1 cellular context compared by ENCODE assay signal in the genomic region with DNA sequence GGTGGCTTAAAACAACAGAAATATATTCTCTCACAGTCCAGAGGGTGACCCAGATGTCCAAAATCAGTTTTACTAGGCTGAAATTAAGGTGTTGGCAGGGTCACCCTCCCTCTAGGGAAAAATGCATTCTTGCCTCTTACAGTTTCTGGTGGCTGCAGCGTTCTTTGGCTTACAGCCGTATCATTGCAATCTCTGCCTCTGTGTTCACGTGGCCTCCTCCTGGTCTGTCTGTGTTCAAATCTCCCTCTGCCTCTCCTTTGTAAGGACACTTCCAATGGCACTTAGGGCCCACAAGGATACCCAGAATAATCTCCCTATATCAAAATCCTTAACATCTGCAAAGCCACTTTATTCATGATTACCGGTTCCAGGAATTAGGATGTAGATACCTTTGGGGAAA.
TF ChIP-seq lines count a peak whose summit lies in the region.

No MANE protein-coding gene starts in this region.

TF ChIP-seq in WTC11, 78 proteins besides CTCF, POLR2A, EP300 and RAD21 (continued from another document):
- TF ChIP-seq ARID4B (CRISPR knock-in tag; IDR thresholded peaks at IDR 0.05; ENCODE audit: borderline replicate concordance) (no peak), TCF7 (CRISPR knock-in tag; IDR thresholded peaks at IDR 0.05; ENCODE audit: low read depth) (no peak), ZNF532 (CRISPR knock-in tag; IDR thresholded peaks at IDR 0.05; ENCODE audit: borderline replicate concordance) (no peak), NR3C1 (CRISPR knock-in tag; conservative IDR thresholded peaks at IDR 0.05; ENCODE audit: low read depth) (no peak), SOX15 (CRISPR knock-in tag; IDR thresholded peaks at IDR 0.05) (no peak), SMAD4 (CRISPR knock-in tag; IDR thresholded peaks at IDR 0.05) (no peak), MYBL2 (CRISPR knock-in tag; IDR thresholded peaks at IDR 0.05) (no peak), MXD4 (CRISPR knock-in tag; IDR thresholded peaks at IDR 0.05; ENCODE audit: borderline replicate concordance) (no peak), ATF1 (CRISPR knock-in tag; IDR thresholded peaks at IDR 0.05) (no peak), ATF6 (CRISPR knock-in tag; IDR thresholded peaks at IDR 0.05) (no peak), PRRX2 (CRISPR knock-in tag; IDR thresholded peaks at IDR 0.05) (no peak)
- TF ChIP-seq, protein P1, sequence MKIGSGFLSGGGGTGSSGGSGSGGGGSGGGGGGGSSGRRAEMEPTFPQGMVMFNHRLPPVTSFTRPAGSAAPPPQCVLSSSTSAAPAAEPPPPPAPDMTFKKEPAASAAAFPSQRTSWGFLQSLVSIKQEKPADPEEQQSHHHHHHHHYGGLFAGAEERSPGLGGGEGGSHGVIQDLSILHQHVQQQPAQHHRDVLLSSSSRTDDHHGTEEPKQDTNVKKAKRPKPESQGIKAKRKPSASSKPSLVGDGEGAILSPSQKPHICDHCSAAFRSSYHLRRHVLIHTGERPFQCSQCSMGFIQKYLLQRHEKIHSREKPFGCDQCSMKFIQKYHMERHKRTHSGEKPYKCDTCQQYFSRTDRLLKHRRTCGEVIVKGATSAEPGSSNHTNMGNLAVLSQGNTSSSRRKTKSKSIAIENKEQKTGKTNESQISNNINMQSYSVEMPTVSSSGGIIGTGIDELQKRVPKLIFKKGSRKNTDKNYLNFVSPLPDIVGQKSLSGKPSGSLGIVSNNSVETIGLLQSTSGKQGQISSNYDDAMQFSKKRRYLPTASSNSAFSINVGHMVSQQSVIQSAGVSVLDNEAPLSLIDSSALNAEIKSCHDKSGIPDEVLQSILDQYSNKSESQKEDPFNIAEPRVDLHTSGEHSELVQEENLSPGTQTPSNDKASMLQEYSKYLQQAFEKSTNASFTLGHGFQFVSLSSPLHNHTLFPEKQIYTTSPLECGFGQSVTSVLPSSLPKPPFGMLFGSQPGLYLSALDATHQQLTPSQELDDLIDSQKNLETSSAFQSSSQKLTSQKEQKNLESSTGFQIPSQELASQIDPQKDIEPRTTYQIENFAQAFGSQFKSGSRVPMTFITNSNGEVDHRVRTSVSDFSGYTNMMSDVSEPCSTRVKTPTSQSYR (CRISPR knock-in tag; IDR thresholded peaks at IDR 0.05) = no peak
- TF ChIP-seq, protein P2, sequence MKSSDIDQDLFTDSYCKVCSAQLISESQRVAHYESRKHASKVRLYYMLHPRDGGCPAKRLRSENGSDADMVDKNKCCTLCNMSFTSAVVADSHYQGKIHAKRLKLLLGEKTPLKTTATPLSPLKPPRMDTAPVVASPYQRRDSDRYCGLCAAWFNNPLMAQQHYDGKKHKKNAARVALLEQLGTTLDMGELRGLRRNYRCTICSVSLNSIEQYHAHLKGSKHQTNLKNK (CRISPR knock-in tag; IDR thresholded peaks at IDR 0.05) = no peak
- TF ChIP-seq, protein P3, sequence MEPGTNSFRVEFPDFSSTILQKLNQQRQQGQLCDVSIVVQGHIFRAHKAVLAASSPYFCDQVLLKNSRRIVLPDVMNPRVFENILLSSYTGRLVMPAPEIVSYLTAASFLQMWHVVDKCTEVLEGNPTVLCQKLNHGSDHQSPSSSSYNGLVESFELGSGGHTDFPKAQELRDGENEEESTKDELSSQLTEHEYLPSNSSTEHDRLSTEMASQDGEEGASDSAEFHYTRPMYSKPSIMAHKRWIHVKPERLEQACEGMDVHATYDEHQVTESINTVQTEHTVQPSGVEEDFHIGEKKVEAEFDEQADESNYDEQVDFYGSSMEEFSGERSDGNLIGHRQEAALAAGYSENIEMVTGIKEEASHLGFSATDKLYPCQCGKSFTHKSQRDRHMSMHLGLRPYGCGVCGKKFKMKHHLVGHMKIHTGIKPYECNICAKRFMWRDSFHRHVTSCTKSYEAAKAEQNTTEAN (CRISPR knock-in tag; IDR thresholded peaks at IDR 0.05) = no peak
